12 cellular contexts compared by ENCODE assay signal in the genomic region with DNA sequence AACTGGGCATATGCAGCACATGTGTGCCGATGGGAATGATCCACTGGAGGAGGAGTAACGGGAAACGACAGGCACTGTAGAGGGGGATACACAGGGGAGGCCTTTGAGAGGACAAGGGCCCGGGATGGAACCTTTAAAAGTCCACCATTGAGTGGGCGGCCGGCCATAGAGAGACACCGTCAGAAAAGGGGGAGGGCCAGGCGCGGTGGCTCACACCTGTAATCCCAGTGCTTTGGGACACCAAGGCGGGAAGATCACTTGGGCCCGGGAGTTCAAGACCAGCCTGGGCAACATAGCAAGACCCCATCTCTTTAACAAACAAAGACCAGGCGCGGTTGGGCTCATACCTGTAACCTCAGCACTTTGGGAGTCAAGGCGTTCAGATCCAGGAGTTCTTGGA. TPM values are rescaled to one million over a fixed set of nuclear protein-coding genes. Genes with fewer than 3 reads are reported as not detected.
"Had no signal": no experiment of that assay in that cellular context is flagged by ENCODE, and none has a peak within 500 bp of the region (broad histone marks: within the 10 kb centered on the region; RNA-seq: fewer than 3 reads in every experiment).

No MANE protein-coding gene starts in this region.

RNA-seq across cellular contexts. Expression of a gene that starts 39.2 kb away (rescaled TPM):
- total RNA-seq: activated naive CD4-positive, alpha-beta T cell treated with anti-CD3 and anti-CD28 coated beads for 36 hours; activated naive CD8-positive, alpha-beta T cell treated with anti-CD3 and anti-CD28 coated beads for 36 hours; ascending aorta; cardiac septum; right cardiac atrium; subcutaneous adipose tissue had no signal

RNA-seq across cellular contexts. Expression of a gene that starts 50.7 kb away (rescaled TPM):
- total RNA-seq: activated naive CD4-positive, alpha-beta T cell treated with anti-CD3 and anti-CD28 coated beads for 36 hours; activated naive CD8-positive, alpha-beta T cell treated with anti-CD3 and anti-CD28 coated beads for 36 hours; activated T-helper 1 cell treated with anti-CD3 and anti-CD28 coated beads, Interleukin-12 subunit alpha, Interleukin-12 subunit beta, Interleukin-2, Interleukin-4 antibody, amounts not matched to agents 30 ng/mL and 10 ng/mL and 1 ng/mL, durations not matched to agents 14 hours and 24 hours and 36 hours; ascending aorta; cardiac septum; cerebellum; heart left ventricle; left lung; lung microvascular endothelial cell; mucosa of gallbladder; right cardiac atrium; subcutaneous adipose tissue had no signal
- polyA plus RNA-seq: heart left ventricle, right cardiac atrium had no signal
